In the genomic region with DNA sequence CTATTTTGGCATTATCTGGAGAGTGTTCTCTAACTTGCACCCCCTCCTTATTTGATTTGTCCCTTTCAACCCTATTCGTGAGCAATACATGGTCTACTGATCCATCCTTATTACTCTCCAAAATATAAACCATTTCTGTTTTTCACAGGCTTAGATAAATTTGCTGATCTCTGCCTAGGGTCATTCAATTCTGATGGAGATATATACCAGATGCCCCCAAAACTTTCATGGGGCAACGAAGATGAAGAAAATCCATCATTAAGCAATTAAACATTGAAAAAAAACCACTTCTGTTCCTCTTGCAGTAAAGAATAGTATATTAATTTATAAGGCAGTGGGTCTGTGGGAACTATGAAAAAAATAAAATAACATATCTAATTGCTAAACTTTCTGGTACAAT, we compare ENCODE assay signal across 26 cellular contexts.
"Had no signal": no experiment of that assay in that cellular context is flagged by ENCODE, and none has a peak within 500 bp of the region (broad histone marks: within the 10 kb centered on the region; RNA-seq: fewer than 3 reads in every experiment).

No MANE protein-coding gene starts in this region.

- H3K27me3 ChIP-seq: neural progenitor cell, ovary, right lobe of liver, sigmoid colon, stomach, thyroid gland, tibial nerve, upper lobe of left lung, vagina had no signal

- ATAC-seq: naive thymus-derived CD8-positive, alpha-beta T cell; natural killer cell treated with Interleukin-12 subunit alpha and Interleukin-12 subunit beta and Interleukin-15 and Interleukin-18, amount 100 ng/mL, for 72 hours; psoas muscle; right cardiac atrium; right lobe of liver; stimulated activated effector memory CD8-positive, alpha-beta T cell treated with anti-CD3 and anti-CD28 coated beads, Interleukin-12 subunit alpha, Interleukin-12 subunit beta, amount 100 ng/mL, for 72 hours; stimulated activated naive B cell treated with anti-CD40 and anti-IgM and Interleukin-4, amounts not matched to agents 10 μg/mL and 1 μg/mL and 100 μg/mL, for 72 hours had no signal

- H3K27ac ChIP-seq: neural progenitor cell, ovary, parathyroid adenoma, psoas muscle, right lobe of liver, sigmoid colon, stomach, thoracic aorta, thyroid gland, tibial nerve, upper lobe of left lung, vagina had no signal

- H3K9me3 ChIP-seq: ovary, psoas muscle, right lobe of liver, sigmoid colon, stomach, thoracic aorta, thyroid gland, tibial nerve, upper lobe of left lung, vagina had no signal

- H3K36me3 ChIP-seq: neural progenitor cell, ovary, right lobe of liver, sigmoid colon, stomach, thoracic aorta, thyroid gland, tibial nerve, upper lobe of left lung, vagina had no signal

- H2AFZ ChIP-seq: parathyroid adenoma had no signal

- H3K4me1 ChIP-seq: parathyroid adenoma, psoas muscle, right lobe of liver, sigmoid colon, stomach, thyroid gland, upper lobe of left lung, vagina had no signal

- H3K4me3 ChIP-seq: neural progenitor cell, ovary, psoas muscle, right lobe of liver, sigmoid colon, stomach, thoracic aorta, thyroid gland, tibial nerve, upper lobe of left lung, vagina had no signal

- H3K4me2 ChIP-seq: neural progenitor cell had no signal

- H3K79me2 ChIP-seq: parathyroid adenoma had no signal

- H3K9ac ChIP-seq: neural progenitor cell, parathyroid adenoma had no signal

- DNase-seq: naive thymus-derived CD8-positive, alpha-beta T cell; occipital lobe; ovary; posterior cingulate gyrus; psoas muscle; right cardiac atrium; right lobe of liver; sigmoid colon; small intestine; stimulated activated CD4-positive, alpha-beta T cell treated with anti-CD3 and anti-CD28 coated beads, Interleukin-15, amount 100 ng/mL, for 24 hours; stimulated activated CD4-positive, alpha-beta T cell treated with anti-CD3 and anti-CD28 coated beads, Interleukin-2, amount 100 ng/mL, for 24 hours; stimulated activated CD4-positive, alpha-beta T cell treated with anti-CD3 and anti-CD28 coated beads, Interleukin-2, amount 100 ng/mL, for 48 hours; stimulated activated CD4-positive, alpha-beta T cell treated with anti-CD3 and anti-CD28 coated beads, Interleukin-4, amount 100 ng/mL, for 24 hours; stimulated activated naive B cell treated with anti-CD40 and anti-IgM and Interleukin-4, amounts not matched to agents 10 μg/mL and 1 μg/mL and 100 μg/mL, for 72 hours; stimulated activated naive CD4-positive, alpha-beta T cell treated with Interleukin-2 at 50 U/mL for 16 hours; stomach; thyroid gland; trophoblast cell; upper lobe of left lung had no signal
